2 cellular contexts compared by ENCODE assay signal in the genomic region with DNA sequence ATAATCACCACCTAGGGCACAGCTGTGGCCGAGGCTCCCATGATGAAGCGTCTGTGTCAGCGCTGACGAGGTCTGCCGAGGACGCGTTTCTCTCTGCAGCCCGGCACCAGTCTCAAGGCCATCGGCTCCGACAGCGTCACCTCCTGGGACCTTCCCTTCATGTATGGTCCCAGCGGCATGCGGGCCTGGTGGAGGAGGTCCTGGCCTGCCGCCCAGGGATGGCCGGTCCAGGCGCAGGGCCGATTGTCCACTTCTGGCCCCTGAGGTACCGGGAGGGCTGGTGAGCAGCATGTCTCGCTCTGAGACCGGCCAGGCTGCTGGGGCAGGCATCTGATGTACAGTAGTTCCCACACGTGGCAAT. TPM values are rescaled to one million over a fixed set of nuclear protein-coding genes. Genes with fewer than 3 reads are reported as not detected.
"Had no signal": no experiment of that assay in that cellular context is flagged by ENCODE, and none has a peak within 500 bp of the region (broad histone marks: within the 10 kb centered on the region; RNA-seq: fewer than 3 reads in every experiment).

No MANE protein-coding gene starts in this region.

RNA-seq across cellular contexts. Expression of a gene that starts 43.6 kb away (rescaled TPM):
- polyA plus RNA-seq: immature natural killer cell, neural cell had no signal
